In genomic region chr2:18619091-18619490, GRCh38 we compare ENCODE assay signal across 35 cellular contexts. TPM values are rescaled to one million over a fixed set of nuclear protein-coding genes. Genes with fewer than 3 reads are reported as not detected.
"Had no signal": no experiment of that assay in that cellular context is flagged by ENCODE, and none has a peak within 500 bp of the region (broad histone marks: within the 10 kb centered on the region; RNA-seq: fewer than 3 reads in every experiment).

No MANE protein-coding gene starts in this region.

- H3K36me3 ChIP-seq: neural progenitor cell, ovary, spleen, suprapubic skin, tibial artery, transverse colon, upper lobe of right lung, uterus had no signal

- ATAC-seq: naive thymus-derived CD4-positive, alpha-beta T cell; natural killer cell; psoas muscle; right cardiac atrium; sciatic nerve; stimulated activated memory B cell treated with anti-CD40 and anti-IgM and Interleukin-4, amounts not matched to agents 10 μg/mL and 1 μg/mL and 100 μg/mL, for 72 hours; stimulated activated naive CD8-positive, alpha-beta T cell treated with anti-CD3 and anti-CD28 coated beads, Interleukin-15, amount 100 ng/mL, for 72 hours; stimulated activated naive CD8-positive, alpha-beta T cell treated with anti-CD3 and anti-CD28 coated beads, Interleukin-15, Interleukin-2, amounts not matched to agents 100 U/mL and 50 U/mL, for 24 hours; upper lobe of right lung had no signal

- DNase-seq: naive thymus-derived CD4-positive, alpha-beta T cell; natural killer cell; occipital lobe; ovary; posterior cingulate gyrus; psoas muscle; retina; right cardiac atrium; spleen; stimulated activated CD4-positive, alpha-beta T cell treated with anti-CD3 and anti-CD28 coated beads, Interleukin-12 subunit alpha, Interleukin-12 subunit beta, amount 100 ng/mL, for 4 hours; stimulated activated CD4-positive, alpha-beta T cell treated with anti-CD3 and anti-CD28 coated beads, Interleukin-1b, Interleukin-23, amount 100 ng/mL, for 48 hours; stimulated activated CD4-positive, alpha-beta T cell treated with anti-CD3 and anti-CD28 coated beads, Interleukin-4, amount 100 ng/mL, for 1 hour; stimulated activated CD4-positive, alpha-beta T cell treated with anti-CD3 and anti-CD28 coated beads, Interleukin-4, amount 100 ng/mL, for 4 hours; stimulated activated CD8-positive, alpha-beta memory T cell treated with anti-CD3 and anti-CD28 coated beads, Interleukin-4, amount 100 ng/mL, for 48 hours; stimulated activated naive CD4-positive, alpha-beta T cell; stimulated activated naive CD8-positive, alpha-beta T cell treated with anti-CD3 and anti-CD28 coated beads, Interleukin-15, amount 100 ng/mL, for 72 hours; stimulated activated naive CD8-positive, alpha-beta T cell treated with anti-CD3 and anti-CD28 coated beads, Interleukin-15, Interleukin-2, amounts not matched to agents 100 U/mL and 50 U/mL, for 24 hours; substantia nigra; testis; tibial artery; transverse colon; upper lobe of right lung; uterus had no signal

- H3K9me3 ChIP-seq: ovary, psoas muscle, suprapubic skin, testis, tibial artery, transverse colon, upper lobe of right lung, uterus had no signal

- H3K9ac ChIP-seq: neural progenitor cell, parathyroid adenoma had no signal

- H3K4me1 ChIP-seq: neural progenitor cell, parathyroid adenoma, psoas muscle, spleen, transverse colon, upper lobe of right lung, uterus had no signal

- H3K27ac ChIP-seq: neural progenitor cell, ovary, parathyroid adenoma, psoas muscle, skin epidermis, spleen, suprapubic skin, testis, tibial artery, transverse colon, upper lobe of right lung, uterus had no signal

- H3K27me3 ChIP-seq: neural progenitor cell, ovary, spleen, suprapubic skin, testis, tibial artery, transverse colon, upper lobe of right lung, uterus had no signal

- H3K4me3 ChIP-seq: neural progenitor cell, ovary, psoas muscle, skin epidermis, smooth muscle cell, spleen, suprapubic skin, testis, tibial artery, transverse colon, upper lobe of right lung, uterus had no signal

RNA-seq across cellular contexts. Expression of gene NT5C1B, which starts 29.7 kb away (rescaled TPM):
- total RNA-seq: naive thymus-derived CD4-positive, alpha-beta T cell; natural killer cell; occipital lobe; osteoblast; ovary; progenitor cell of endocrine pancreas; psoas muscle; right cardiac atrium; sciatic nerve; smooth muscle cell; spleen; suprapubic skin; transverse colon; upper lobe of right lung; urinary bladder; uterus had no signal
- polyA plus RNA-seq: neural cell, ovary, psoas muscle, right cardiac atrium, smooth muscle cell, spleen, thymus had no signal
